Comparison of ENCODE assay signal across 23 cellular contexts in the genomic region with DNA sequence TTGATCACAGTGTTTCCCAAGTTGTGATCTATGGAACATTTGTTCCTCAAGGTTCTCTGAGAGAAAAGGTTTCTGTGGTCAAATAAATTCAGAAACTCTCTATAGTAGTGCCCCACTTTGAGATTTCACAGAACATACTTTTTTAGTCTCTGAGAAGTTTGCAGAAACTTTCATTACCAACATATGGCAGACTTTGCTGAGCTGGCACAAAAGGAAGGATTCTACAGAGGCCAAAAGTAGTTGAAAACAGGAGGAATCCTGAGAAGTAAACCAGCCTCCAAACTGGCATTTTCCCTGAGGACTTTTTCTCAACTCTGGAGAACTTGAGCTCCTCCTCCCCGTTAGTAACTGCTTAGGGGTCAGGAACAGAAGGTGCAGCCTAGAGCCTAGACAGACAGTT.
A peak's percentile ranks its signal among the peaks of the same experiment; 100 is the strongest.
DNase-seq lines count a peak whose midpoint lies in the region; ATAC-seq, FAIRE-seq and TF ChIP-seq lines count a peak whose summit lies in the region.
"Had no signal": no experiment of that assay in that cellular context is flagged by ENCODE, and none has a peak within 500 bp of the region (broad histone marks: within the 10 kb centered on the region; RNA-seq: fewer than 3 reads in every experiment).

No MANE protein-coding gene starts in this region.

- no peak overlapping the region for H2AK5ac ChIP-seq in IMR-90 (ENCODE audit: low read depth, low read length)

- no peaks in the 10 kb centered on the region for H3F3A ChIP-seq in MM.1S (ENCODE audit: insufficient read depth, low read length)

- H3K9me1 ChIP-seq in IMR-90 (ENCODE audit: insufficient read depth, low read length) (no peaks in the 10 kb centered on the region), keratinocyte (ENCODE audit: control insufficient read depth, extremely low read depth, insufficient read depth, low read length) (no peaks in the 10 kb centered on the region)

- intact Hi-C loops in IMR-90 (cut with micrococcal nuclease) = no loop called here

- H2AK9ac ChIP-seq in IMR-90 (replicated peaks; ENCODE audit: low read depth, low read length, poor library complexity) = no peak overlapping the region

- TF ChIP-seq CTCF in IMR-90 (conservative IDR thresholded peaks at IDR 0.05; ENCODE audit: low read depth, low read length) = no peak
- TF ChIP-seq CTCF in MM.1S (IDR thresholded peaks at IDR 0.05; ENCODE audit: low read length) = no peak
- no peak for TF ChIP-seq CTCF in keratinocyte (optimal IDR thresholded peaks at IDR 0.05 in 1 of 3, IDR thresholded peaks at IDR 0.05 in 1 of 3, conservative IDR thresholded peaks at IDR 0.05 in 1 of 3; ENCODE audit: extremely low read depth in 1 of 3, insufficient read depth in 2 of 3, low read length in 3 of 3)

- TF ChIP-seq RAD21 in IMR-90 (IDR thresholded peaks at IDR 0.05; ENCODE audit: low read length) = no peak

- in situ Hi-C loops in IMR-90 (cut with MboI; ENCODE audit: low sequenced_read_pairs) = no loop called here

- H3K27ac ChIP-seq in IMR-90 (ENCODE audit: insufficient read depth, low read length) (no peak overlapping the region), MM.1S (ENCODE audit: low read length) (no peak overlapping the region), keratinocyte (ENCODE audit: control insufficient read depth, insufficient read depth, low read length) (no peak overlapping the region)
- H3K27ac ChIP-seq: BLaER1 treated with 17β-estradiol and CSF1 and Interleukin-3, amounts not matched to agents 10 nM and 100 nM; GM23248 had no signal

- DNase-seq in IMR-90 (no peak), MM.1S (peak; percentile 10), keratinocyte (ENCODE audit: low read depth, low spot score) (no peak)
- DNase-seq: ACHN; AML-193; BE2C; CD4-positive, alpha-beta T cell; CD8-positive, alpha-beta memory T cell; DMS 273 treated with DMSO at 0.1 percent for 48 hours; DMS79; EL; GDM1; GM23248; H7; HCEC 1CT had no signal

- H4K5ac ChIP-seq in IMR-90 (ENCODE audit: low read depth, low read length) = no peak overlapping the region

- H3K27me3 ChIP-seq in IMR-90 (ENCODE audit: control insufficient read depth, insufficient read depth, low read length) = peaks cover 18% of the 10 kb centered on the region
- no peaks in the 10 kb centered on the region for H3K27me3 ChIP-seq in MM.1S (replicated peaks; ENCODE audit: insufficient read depth, low read length)
- H3K27me3 ChIP-seq in keratinocyte (ENCODE audit: control insufficient read depth, extremely low read depth, insufficient read depth, low read length) = peaks cover 2% of the 10 kb centered on the region
- H3K27me3 ChIP-seq: BE2C; BLaER1 treated with 17β-estradiol and CSF1 and Interleukin-3, amounts not matched to agents 10 nM and 100 nM had no signal

- H3K36me3 ChIP-seq in IMR-90 (ENCODE audit: control insufficient read depth, insufficient read depth, low read length) = no peaks in the 10 kb centered on the region
- H3K36me3 ChIP-seq in MM.1S (replicated peaks; ENCODE audit: insufficient read depth, low read length) = no peaks in the 10 kb centered on the region
- no peaks in the 10 kb centered on the region for H3K36me3 ChIP-seq in keratinocyte (ENCODE audit: control insufficient read depth in 2 of 2, extremely low read depth in 1 of 2, insufficient read depth in 2 of 2, low read length in 2 of 2)
- H3K36me3 ChIP-seq: BE2C; BLaER1 treated with 17β-estradiol and CSF1 and Interleukin-3, amounts not matched to agents 10 nM and 100 nM had no signal

- H2BK5ac ChIP-seq in IMR-90 (ENCODE audit: low read depth, low read length, poor library complexity, severe bottlenecking) = no peak overlapping the region

- H3K14ac ChIP-seq in IMR-90 (replicated peaks; ENCODE audit: low read depth, low read length) = no peak overlapping the region

- POLR2A ChIA-PET in IMR-90 (lab: Charles Lee; ENCODE audit: unreplicated experiment) = no interaction called here

- H3K9ac ChIP-seq in IMR-90 (ENCODE audit: low read depth, low read length) (no peak overlapping the region), MM.1S (ENCODE audit: low read length) (no peak overlapping the region), keratinocyte (ENCODE audit: control insufficient read depth, extremely low read depth, insufficient read depth, low read length) (no peak overlapping the region)
- H3K9ac ChIP-seq: BLaER1 treated with 17β-estradiol and CSF1 and Interleukin-3, amounts not matched to agents 10 nM and 100 nM; GM23248 had no signal

- no peak overlapping the region for H4K8ac ChIP-seq in IMR-90 (ENCODE audit: low read depth in 2 of 2, low read length in 2 of 2)

- dilution Hi-C loops in IMR-90 (cut with HindIII; ENCODE audit: low sequenced_read_pairs, unreplicated experiment) (no loop called here), keratinocyte (cut with MboI; ENCODE audit: extremely low pct_ligation_motif_present, low sequenced_read_pairs) (no loop called here)

- H4K91ac ChIP-seq in IMR-90 (ENCODE audit: insufficient read depth, low read depth, low read length) = no peak overlapping the region

- H2BK20ac ChIP-seq in IMR-90 (ENCODE audit: low read depth, low read length) = no peak overlapping the region

- no peaks in the 10 kb centered on the region for H3K79me1 ChIP-seq in IMR-90 (ENCODE audit: low read depth in 1 of 2, low read length in 2 of 2)

- H2AFZ ChIP-seq in IMR-90 (replicated peaks; ENCODE audit: low read length, poor library complexity) (no peak overlapping the region), MM.1S (ENCODE audit: low read length) (no peak overlapping the region), keratinocyte (ENCODE audit: control insufficient read depth, low read length) (peak overlapping the region; percentile 43)
- H2AFZ ChIP-seq: GM23248 had no signal

- no peaks in the 10 kb centered on the region for H3K79me2 ChIP-seq in MM.1S (ENCODE audit: low read length)
- H3K79me2 ChIP-seq in keratinocyte (ENCODE audit: control insufficient read depth, insufficient read depth, low read length) = no peaks in the 10 kb centered on the region

- no peak overlapping the region for H2BK120ac ChIP-seq in IMR-90 (ENCODE audit: low read depth, low read length)

- H3K4ac ChIP-seq in IMR-90 (ENCODE audit: low read depth, low read length) = no peak overlapping the region

- no peak overlapping the region for H3K18ac ChIP-seq in IMR-90 (ENCODE audit: low read depth, low read length)

- TF ChIP-seq POLR2A in IMR-90 (IDR thresholded peaks at IDR 0.05; ENCODE audit: low read depth, low read length) = no peak

- H3K4me1 ChIP-seq in IMR-90 (ENCODE audit: control insufficient read depth, insufficient read depth, low read length) (no peaks in the 10 kb centered on the region), MM.1S (ENCODE audit: low read length) (no peaks in the 10 kb centered on the region), keratinocyte (ENCODE audit: control insufficient read depth, extremely low read depth, insufficient read depth, low read length) (peaks cover 9% of the 10 kb centered on the region)
- H3K4me1 ChIP-seq: BE2C had no signal

- no peak overlapping the region for H3K4me3 ChIP-seq in IMR-90 (ENCODE audit: insufficient read depth, low read depth, low read length)
- no peak overlapping the region for H3K4me3 ChIP-seq in MM.1S (ENCODE audit: low read length)
- H3K4me3 ChIP-seq in keratinocyte (ENCODE audit: control insufficient read depth in 2 of 3, extremely low read depth in 1 of 3, insufficient read depth in 2 of 3, low read depth in 1 of 3, low read length in 3 of 3) = no peak overlapping the region
- H3K4me3 ChIP-seq: BLaER1 treated with 17β-estradiol and CSF1 and Interleukin-3, amounts not matched to agents 10 nM and 100 nM; GM12878; GM23248 had no signal

- no peaks in the 10 kb centered on the region; the same call in 1 of the 2 replicates for H4K20me1 ChIP-seq in IMR-90 (ENCODE audit: insufficient read depth, low read length)
- H4K20me1 ChIP-seq in MM.1S (ENCODE audit: insufficient read depth, low read length) = no peaks in the 10 kb centered on the region
- no peaks in the 10 kb centered on the region for H4K20me1 ChIP-seq in keratinocyte (ENCODE audit: control insufficient read depth, extremely low read depth, insufficient read depth, low read length)
- H4K20me1 ChIP-seq: BLaER1 treated with 17β-estradiol and CSF1 and Interleukin-3, amounts not matched to agents 10 nM and 100 nM had no signal

- no peak overlapping the region for H3K56ac ChIP-seq in IMR-90 (ENCODE audit: extremely low read depth, insufficient read depth, low read length)

- no peak for FAIRE-seq in keratinocyte (lab: Jason Lieb, UNC)
- FAIRE-seq: D721Med, GM12878, GM18507, H1 had no signal

- no peaks in the 10 kb centered on the region for H3K9me2 ChIP-seq in MM.1S (replicated peaks; ENCODE audit: insufficient read depth, low read length)

- H3K4me2 ChIP-seq in IMR-90 (ENCODE audit: low read depth, low read length) (no peak overlapping the region), MM.1S (ENCODE audit: low read depth, low read length) (no peak overlapping the region), keratinocyte (ENCODE audit: control insufficient read depth, extremely low read depth, insufficient read depth, low read depth, low read length) (no peak overlapping the region)

- no peaks in the 10 kb centered on the region for H3K9me3 ChIP-seq in IMR-90 (ENCODE audit: control insufficient read depth, insufficient read depth, low read length)
- no peaks in the 10 kb centered on the region for H3K9me3 ChIP-seq in MM.1S (replicated peaks; ENCODE audit: insufficient read depth, low read length)
- no peaks in the 10 kb centered on the region for H3K9me3 ChIP-seq in keratinocyte (ENCODE audit: control insufficient read depth, low read depth, low read length)
- H3K9me3 ChIP-seq: BE2C; BLaER1 treated with 17β-estradiol and CSF1 and Interleukin-3, amounts not matched to agents 10 nM and 100 nM had no signal

- no peak overlapping the region for H2BK15ac ChIP-seq in IMR-90 (ENCODE audit: low read depth, low read length)

- CTCF ChIA-PET in IMR-90 (lab: Yijun Ruan, JAX) = no interaction called here

- H3K23ac ChIP-seq in IMR-90 (ENCODE audit: low read depth, low read length) = no peak overlapping the region

- BruUV-seq in IMR-90 (replicated peaks; lab: Mats Ljungman, UMichigan) = no TSS peak

- ATAC-seq in IMR-90 (ENCODE audit: low read depth) = no peak
- ATAC-seq in HG03432 (IDR thresholded peaks at IDR 0.05; ENCODE audit: unreplicated experiment) = no peak
- no peak for ATAC-seq in GM19455 (IDR thresholded peaks at IDR 0.05; ENCODE audit: unreplicated experiment)
- no peak for ATAC-seq in GM21367 (IDR thresholded peaks at IDR 0.05; ENCODE audit: unreplicated experiment)
- ATAC-seq: GM12878 had no signal

- WGBS in IMR-90 (ENCODE audit: extremely low coverage in 2 of 2, insufficient read length in 1 of 2), 2 experiments = no CpG with 5 or more reads among the region's 1 CpG

TF ChIP-seq in IMR-90, 13 proteins besides CTCF, POLR2A, EP300 and RAD21:
- peak; percentile 65 for TF ChIP-seq MAFK (IDR thresholded peaks at IDR 0.05; ENCODE audit: low read depth, low read length)
- TF ChIP-seq BHLHE40 (IDR thresholded peaks at IDR 0.05; ENCODE audit: low read depth, low read length) = no peak
